8 cellular contexts compared by ENCODE assay signal in the genomic region with DNA sequence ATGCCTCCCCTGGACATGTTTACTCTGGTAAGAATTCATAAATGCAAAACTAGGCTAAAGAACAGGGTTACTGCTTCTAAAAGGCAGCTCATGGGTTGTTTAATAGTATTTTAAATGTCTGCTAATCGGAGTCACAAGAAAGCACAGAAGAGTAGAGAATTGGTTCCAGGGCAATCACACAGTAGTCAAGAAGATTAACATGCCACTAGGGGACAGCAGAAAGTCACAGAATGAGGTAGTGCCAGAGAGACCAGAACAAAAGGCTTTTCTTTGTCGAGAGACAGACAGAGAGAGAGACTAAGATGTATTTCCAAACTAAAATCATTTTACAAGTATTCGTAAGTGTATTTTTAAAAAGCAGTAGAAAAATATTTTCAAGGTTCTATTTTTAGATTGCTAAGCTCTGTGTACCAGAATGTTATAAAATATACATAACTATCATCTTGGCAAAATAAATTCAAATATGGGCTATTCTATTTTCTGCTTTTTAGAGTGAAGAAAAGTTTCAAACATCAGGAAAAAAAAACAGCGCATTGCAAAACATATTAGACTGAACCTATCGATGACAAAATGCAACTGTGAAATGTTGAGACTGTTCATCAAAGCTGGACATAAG.
DNase-seq lines count a peak whose midpoint lies in the region; ATAC-seq and TF ChIP-seq lines count a peak whose summit lies in the region.

No MANE protein-coding gene starts in this region.

- peak; percentile 55 for ATAC-seq in stimulated activated naive CD8-positive, alpha-beta T cell treated with anti-CD3 and anti-CD28 coated beads, Interleukin-15, amount 100 ng/mL, for 72 hours
- no peak for ATAC-seq in stimulated activated naive CD8-positive, alpha-beta T cell treated with anti-CD3 and anti-CD28 coated beads, Interleukin-15, Interleukin-2, amounts not matched to agents 100 U/mL and 50 U/mL, for 24 hours
- ATAC-seq in HG02623 (IDR thresholded peaks at IDR 0.05; ENCODE audit: unreplicated experiment) = peak; percentile 81
- ATAC-seq in HG03135 (IDR thresholded peaks at IDR 0.05; ENCODE audit: unreplicated experiment) = no peak

- no peak overlapping the region for H3K27ac Mint-ChIP-seq in stimulated activated naive CD8-positive, alpha-beta T cell treated with anti-CD3 and anti-CD28 coated beads, Interleukin-15, amount 100 ng/mL, for 72 hours
- peak overlapping the region; percentile 37 for H3K27ac Mint-ChIP-seq in nephron progenitor cell

- peak; percentile 83 for TF ChIP-seq CTCF in nephron progenitor cell (IDR thresholded peaks at IDR 0.05)

- no peaks in the 10 kb centered on the region for H3K4me1 Mint-ChIP-seq in stimulated activated naive CD8-positive, alpha-beta T cell treated with anti-CD3 and anti-CD28 coated beads, Interleukin-15, amount 100 ng/mL, for 72 hours
- peaks cover 73% of the 10 kb centered on the region for H3K4me1 Mint-ChIP-seq in nephron progenitor cell

- peak in 1 of 2 donors; percentile 1 for DNase-seq in stimulated activated naive CD8-positive, alpha-beta T cell treated with anti-CD3 and anti-CD28 coated beads, Interleukin-15, amount 100 ng/mL, for 72 hours
- no peak for DNase-seq in stimulated activated naive CD8-positive, alpha-beta T cell treated with anti-CD3 and anti-CD28 coated beads, Interleukin-15, Interleukin-2, amounts not matched to agents 100 U/mL and 50 U/mL, for 24 hours
- DNase-seq in NCI-H1417 treated with DMSO at 0.1 percent for 48 hours (lab: John Stamatoyannopoulos, UW) = peak; percentile 82
- DNase-seq in SKM-1 (lab: John Stamatoyannopoulos, UW; ENCODE audit: unreplicated experiment) = peak; percentile 39
- DNase-seq in fibroblast of gingiva (ENCODE audit: low read depth) = peak; percentile 71
- DNase-seq in nephron progenitor cell = peak; percentile 21

- no peaks in the 10 kb centered on the region for H3K9me3 Mint-ChIP-seq in stimulated activated naive CD8-positive, alpha-beta T cell treated with anti-CD3 and anti-CD28 coated beads, Interleukin-15, amount 100 ng/mL, for 72 hours
- H3K9me3 Mint-ChIP-seq in nephron progenitor cell = no peaks in the 10 kb centered on the region

- H3K27me3 Mint-ChIP-seq in stimulated activated naive CD8-positive, alpha-beta T cell treated with anti-CD3 and anti-CD28 coated beads, Interleukin-15, amount 100 ng/mL, for 72 hours = peaks cover 10% of the 10 kb centered on the region
- no peaks in the 10 kb centered on the region for H3K27me3 Mint-ChIP-seq in nephron progenitor cell (ENCODE audit: low read depth, poor library complexity)

- H3K36me3 Mint-ChIP-seq in nephron progenitor cell (ENCODE audit: low read depth) = no peaks in the 10 kb centered on the region

- no peak overlapping the region for H3K4me3 Mint-ChIP-seq in stimulated activated naive CD8-positive, alpha-beta T cell treated with anti-CD3 and anti-CD28 coated beads, Interleukin-15, amount 100 ng/mL, for 72 hours
- H3K4me3 Mint-ChIP-seq in nephron progenitor cell = no peak overlapping the region

Comparison
In these comparisons a context has a peak if more than half of its experiments do, and no peak if none do; other contexts are left out.
1. ATAC-seq: peak in stimulated activated naive CD8-positive, alpha-beta T cell treated with anti-CD3 and anti-CD28 coated beads, Interleukin-15, amount 100 ng/mL, for 72 hours (single experiment) and HG02623 (single experiment); none in stimulated activated naive CD8-positive, alpha-beta T cell treated with anti-CD3 and anti-CD28 coated beads, Interleukin-15, Interleukin-2, amounts not matched to agents 100 U/mL and 50 U/mL, for 24 hours (single experiment) and HG03135 (single experiment).